In genomic region chr10:35446439-35446838, GRCh38 we compare ENCODE assay signal across 1 cellular context.
TF ChIP-seq lines count a peak whose summit lies in the region.

No MANE protein-coding gene starts in this region.

TF ChIP-seq in endothelial cell of umbilical vein, 7 proteins besides CTCF, POLR2A, EP300 and RAD21 (continued from another document):
- TF ChIP-seq MYC (IDR thresholded peaks at IDR 0.05; ENCODE audit: low read depth, low read length) (no peak), FOS (IDR thresholded peaks at IDR 0.05; ENCODE audit: borderline replicate concordance, insufficient read depth, low read length) (no peak), POLR2AphosphoS5 (IDR thresholded peaks at IDR 0.05; ENCODE audit: insufficient read depth, low read depth, low read length) (no peak)
- TF ChIP-seq, protein P1, sequence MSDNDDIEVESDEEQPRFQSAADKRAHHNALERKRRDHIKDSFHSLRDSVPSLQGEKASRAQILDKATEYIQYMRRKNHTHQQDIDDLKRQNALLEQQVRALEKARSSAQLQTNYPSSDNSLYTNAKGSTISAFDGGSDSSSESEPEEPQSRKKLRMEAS (IDR thresholded peaks at IDR 0.05; ENCODE audit: insufficient read depth, insufficient read length) = no peak
